In the genomic region with DNA sequence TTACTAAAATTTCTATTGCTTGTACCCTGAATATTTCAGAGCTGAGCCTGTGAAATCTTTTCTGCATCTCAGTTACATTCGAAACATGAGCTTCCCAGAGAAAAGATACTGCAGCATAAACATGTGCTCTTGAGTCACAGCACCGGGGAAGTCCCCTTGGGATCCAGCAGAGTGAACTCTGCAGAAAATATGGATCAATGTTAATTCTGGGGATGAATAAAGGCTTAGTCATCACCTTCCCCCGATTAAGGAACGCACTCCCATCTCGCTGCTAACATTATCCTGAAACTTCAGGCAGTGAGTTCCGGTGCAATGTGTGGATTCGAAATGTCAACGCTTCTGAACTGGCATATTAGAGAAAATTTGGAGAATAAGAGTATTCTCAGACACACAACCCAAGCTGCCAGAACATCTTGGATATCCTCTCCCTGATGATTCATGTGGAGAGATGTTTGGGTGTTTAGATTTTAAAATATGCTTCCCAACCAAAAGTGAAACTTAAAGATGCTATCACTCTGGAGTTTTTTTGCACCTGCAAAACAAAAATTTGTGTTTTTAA, we compare ENCODE assay signal across 1 cellular context.
TF ChIP-seq lines count a peak whose summit lies in the region.

No MANE protein-coding gene starts in this region.

TF ChIP-seq in HCT116, 20 proteins besides CTCF, POLR2A, EP300 and RAD21 (continued from another document):
- no peak for TF ChIP-seq ZBTB33 (IDR thresholded peaks at IDR 0.05; ENCODE audit: extremely low read depth, insufficient replicate concordance, low read length)
